8 cellular contexts compared by ENCODE assay signal in the genomic region with DNA sequence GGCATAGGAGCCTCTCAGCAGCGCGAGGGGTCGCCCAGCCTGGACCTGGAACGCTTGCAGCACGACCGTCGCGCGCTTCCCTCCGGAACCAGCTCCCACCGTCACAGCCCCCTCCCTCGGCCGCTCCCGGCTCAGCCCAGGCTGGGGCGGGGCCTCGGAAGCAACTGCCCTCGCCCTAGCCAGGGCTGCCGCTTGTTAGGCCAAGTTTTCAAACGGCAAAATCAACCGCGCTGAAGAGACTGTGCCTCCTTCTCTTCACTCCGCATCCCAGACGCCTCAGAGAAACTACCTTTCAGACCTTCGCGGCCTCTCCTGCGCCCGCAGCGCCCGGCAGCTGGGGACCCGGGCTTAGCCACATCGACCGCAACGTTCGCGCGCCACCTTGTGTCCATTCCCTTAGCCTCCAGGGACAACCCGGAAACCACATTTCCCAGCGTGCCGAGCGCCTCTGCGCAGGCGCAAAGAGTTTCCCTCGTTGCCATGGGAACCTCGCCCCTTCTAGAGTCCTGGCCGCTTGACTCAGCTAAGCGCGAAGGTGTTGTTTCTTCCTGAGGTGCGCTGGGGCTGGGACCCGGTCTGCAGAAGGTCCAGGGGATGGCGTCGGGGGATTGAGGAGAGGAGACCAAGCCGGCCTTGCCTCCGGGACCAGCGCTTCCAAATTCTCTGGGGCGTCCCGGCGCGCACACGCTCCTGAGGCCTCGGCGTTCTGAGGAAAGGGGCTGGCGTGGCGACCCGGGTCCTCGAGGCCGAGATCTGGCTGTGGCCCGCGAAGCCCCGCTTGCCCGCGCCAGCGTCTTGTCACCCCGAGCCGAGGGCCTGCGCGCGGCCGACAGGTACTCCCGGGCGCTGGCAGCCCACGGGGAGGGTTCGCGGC. TPM values are rescaled to one million over a fixed set of nuclear protein-coding genes. Genes with fewer than 3 reads are reported as not detected.
DNase-seq lines count a peak whose midpoint lies in the region; ATAC-seq and TF ChIP-seq lines count a peak whose summit lies in the region.

No MANE protein-coding gene starts in this region.

- H3K4me1 Mint-ChIP-seq in T-cell, result peaks cover 32 to 58% (median 40%) of the 10 kb centered on the region in 3 donors

- peak overlapping the region; percentile 93 to 98 (median 94) for H3K4me3 Mint-ChIP-seq in T-cell

- no peaks in the 10 kb centered on the region for H3K27me3 ChIP-seq in prostate gland (replicated peaks; ENCODE audit: insufficient read depth)

- in situ Hi-C loops in GM13977 (cut with MboI; ENCODE audit: low pct_unique_long_range_greater_than_20kb, low sequenced_read_pairs, unreplicated experiment), result loop anchor here (5.0 kb wide), 1 partner anchor 55 kb away; no protein-coding TSS in a partner anchor

- peak; percentile 79 for ATAC-seq in HG02870 (IDR thresholded peaks at IDR 0.05; ENCODE audit: unreplicated experiment)
- ATAC-seq in T-cell (replicated peaks in 1 of 4), result peak; percentile 83 to 86 (median 84)
- ATAC-seq in left ventricle myocardium superior, result peak; percentile 93

- peak; percentile 92 for TF ChIP-seq CTCF in GM13977 (IDR thresholded peaks at IDR 0.05; ENCODE audit: extremely low read depth, insufficient read depth, missing control alignments)
- peak; percentile 86 to 100 (median 98) for TF ChIP-seq CTCF in prostate gland (IDR thresholded peaks at IDR 0.05)

- under 1% methylated on average over 81 of the region's 83 CpGs for WGBS in prostate gland
- WGBS in urinary bladder, result under 1% methylated on average over 83 of the region's 83 CpGs

- no peaks in the 10 kb centered on the region for H3K27me3 Mint-ChIP-seq in T-cell

- H3K27ac ChIP-seq in prostate gland (peak overlapping the region; percentile 94 to 97), urinary bladder (ENCODE audit: low read depth) (peak overlapping the region; percentile 81)

- intact Hi-C loops in left ventricle myocardium superior (cut with micrococcal nuclease) (loop anchor here (5.0 kb wide), 1 partner anchor 55 kb away; no protein-coding TSS in a partner anchor), prostate gland (cut with DNase I) (loop anchor here (1.0 to 2.0 kb wide), 2 partner anchors 51 to 237 kb away; a partner anchor contains a TSS)

- H3K4me1 ChIP-seq in prostate gland (replicated peaks), result peaks cover under 1% of the 10 kb centered on the region
- no peaks in the 10 kb centered on the region for H3K4me1 ChIP-seq in urinary bladder (ENCODE audit: insufficient read depth)

- CTCF ChIA-PET in T-cell (lab: Charles Lee), result interaction anchor here (0.5 to 2.1 kb wide), 11 partner anchors 24 to 132 kb away, joined by 3 to 20 read pairs (median 4); a partner anchor contains a TSS

- peak overlapping the region; percentile 65 to 89 for H3K4me3 ChIP-seq in prostate gland
- H3K4me3 ChIP-seq in urinary bladder (ENCODE audit: low read depth, low read length), result peak overlapping the region; percentile 67

- no peaks in the 10 kb centered on the region for H3K9me3 Mint-ChIP-seq in T-cell

- peak; percentile 100 for DNase-seq in GM13977 (ENCODE audit: low spot score)
- DNase-seq in NCI-H146 (lab: John Stamatoyannopoulos, UW), result peak; percentile 99
- DNase-seq in T-cell, result peak; percentile 91 to 99 (median 97)
- DNase-seq in amniotic stem cell (lab: John Stamatoyannopoulos, UW), result peak; percentile 94
- DNase-seq in left ventricle myocardium superior, result peak; percentile 97
- peak; percentile 96 for DNase-seq in prostate gland (ENCODE audit: low spot score)

- H3K27ac Mint-ChIP-seq in T-cell, result peak overlapping the region; percentile 95 to 98

- H3K36me3 Mint-ChIP-seq in T-cell, result peaks cover 5% of the 10 kb centered on the region

- H3K9me3 ChIP-seq in prostate gland, result no peaks in the 10 kb centered on the region

- TF ChIP-seq POLR2A in prostate gland (IDR thresholded peaks at IDR 0.05), result peak; percentile 83

- POLR2A ChIA-PET in T-cell (lab: Charles Lee), result interaction anchor here in 1 of 2 donors (0.8 to 1.3 kb wide), 3 partner anchors 14 to 78 kb away, joined by 3 to 4 read pairs (median 3); a partner anchor contains a TSS

- no peaks in the 10 kb centered on the region for H3K36me3 ChIP-seq in prostate gland
- H3K36me3 ChIP-seq in urinary bladder (ENCODE audit: insufficient read depth), result no peaks in the 10 kb centered on the region

RNA-seq across cellular contexts. Expression of a gene that starts 14.3 kb away (rescaled TPM):
- total RNA-seq in T-cell (10 to 100 TPM; 11.5 to 30.9 (median 26.7) TPM), left ventricle myocardium superior (18.7 TPM), prostate gland (100 to 1,000 TPM in 1 of 2 donors, 10 to 100 TPM in 1; 70.9 to 101 TPM), urinary bladder (23.6 TPM)
- polyA plus RNA-seq in urinary bladder, result 52.7 TPM

RNA-seq across cellular contexts. Expression of a gene that starts 28.5 kb away (rescaled TPM):
- 100 to 1,000 TPM; 150 to 249 (median 237) TPM for total RNA-seq in T-cell
- total RNA-seq in left ventricle myocardium superior, result 13.1 TPM
- total RNA-seq in prostate gland, result 10 to 100 TPM; 35.9 to 75.3 TPM
- total RNA-seq in urinary bladder, result 25.2 TPM
- 44.0 TPM for polyA plus RNA-seq in urinary bladder

RNA-seq across cellular contexts. Expression of a gene that starts 35.7 kb away (rescaled TPM):
- total RNA-seq in T-cell, result 100 to 1,000 TPM in 2 of 5 donors, 10 to 100 TPM in 3; 55.1 to 107 (median 98.0) TPM
- 40.3 TPM for total RNA-seq in left ventricle myocardium superior
- 100 to 1,000 TPM in 1 of 2 donors, 10 to 100 TPM in 1; 95.1 to 145 TPM for total RNA-seq in prostate gland
- total RNA-seq in urinary bladder, result 8.8 TPM
- 157 TPM for polyA plus RNA-seq in urinary bladder

RNA-seq across cellular contexts. Expression of a gene that starts 51.3 kb away (rescaled TPM):
- 100 to 1,000 TPM; 267 to 394 (median 382) TPM for total RNA-seq in T-cell
- 56.8 TPM for total RNA-seq in left ventricle myocardium superior
- 100 to 1,000 TPM; 102 to 111 TPM for total RNA-seq in prostate gland
- total RNA-seq in urinary bladder, result 21.1 TPM
- polyA plus RNA-seq in urinary bladder, result 66.3 TPM

RNA-seq across cellular contexts. Expression of a gene that starts 55.8 kb away (rescaled TPM):
- total RNA-seq in T-cell, result 1 to 10 TPM; 2.2 to 8.5 (median 4.1) TPM
- 0.89 TPM for total RNA-seq in left ventricle myocardium superior
- total RNA-seq in prostate gland, result 1 to 10 TPM; 2.5 to 2.6 TPM
- 2.7 TPM for total RNA-seq in urinary bladder
- polyA plus RNA-seq in urinary bladder, result 9.2 TPM

Comparison
In these comparisons a context has a peak if more than half of its experiments do, and no peak if none do; other contexts are left out.
1. Peak in every context shown above with its lines: DNase-seq, ATAC-seq, H3K4me3 ChIP-seq and H3K27ac ChIP-seq.